Comparison of ENCODE assay signal across 16 cellular contexts in genomic region chr5:119387900-119388618, GRCh38. TPM values are rescaled to one million over a fixed set of nuclear protein-coding genes. Genes with fewer than 3 reads are reported as not detected.
DNase-seq lines count a peak whose midpoint lies in the region; ATAC-seq and TF ChIP-seq lines count a peak whose summit lies in the region.
"Had no signal": no experiment of that assay in that cellular context is flagged by ENCODE, and none has a peak within 500 bp of the region (broad histone marks: within the 10 kb centered on the region; RNA-seq: fewer than 3 reads in every experiment).

No MANE protein-coding gene starts in this region.

- H3K79me2 ChIP-seq in GM23338 (replicated peaks; ENCODE audit: insufficient read depth), result no peaks in the 10 kb centered on the region; the same call in 1 of the 2 replicates

- H3K4me3 ChIP-seq in GM23338 (no peak overlapping the region), ascending aorta (no peak overlapping the region), HAP-1 (no peak overlapping the region), upper lobe of right lung (no peak overlapping the region)
- H3K4me3 ChIP-seq in naive thymus-derived CD4-positive, alpha-beta T cell (ENCODE audit: low read length), result no peak overlapping the region
- H3K4me3 ChIP-seq in effector memory CD4-positive, alpha-beta T cell (ENCODE audit: insufficient read depth, low read depth, low read length, poor library complexity, severe bottlenecking), result no peak overlapping the region
- H3K4me3 ChIP-seq: adrenal gland had no signal

- no peaks in the 10 kb centered on the region for H3K9me3 Mint-ChIP-seq in CD14-positive monocyte
- H3K9me3 Mint-ChIP-seq in GM23338, result no peaks in the 10 kb centered on the region
- H3K9me3 Mint-ChIP-seq in naive thymus-derived CD4-positive, alpha-beta T cell, result peaks cover 0 to 2% (median 0%) of the 10 kb centered on the region in 11 donors

- H3K27ac Mint-ChIP-seq in CD14-positive monocyte (peak overlapping the region in 5 of 7 donors; percentile 18 to 79 (median 50)), GM23338 (peak overlapping the region; percentile 57; the same call in 1 of the 2 replicates)
- H3K27ac Mint-ChIP-seq in naive thymus-derived CD4-positive, alpha-beta T cell, result peak overlapping the region; percentile 30 to 93 (median 75)

- no peak overlapping the region for H3K27ac ChIP-seq in GM23338 (ENCODE audit: low read depth)
- H3K27ac ChIP-seq in ascending aorta, result peak overlapping the region; percentile 20 to 58
- H3K27ac ChIP-seq in naive thymus-derived CD4-positive, alpha-beta T cell (ENCODE audit: low read depth, low read length), result peak overlapping the region; percentile 17
- H3K27ac ChIP-seq in effector memory CD4-positive, alpha-beta T cell (ENCODE audit: insufficient read depth, low read length, poor library complexity, severe bottlenecking), result no peak overlapping the region
- no peak overlapping the region for H3K27ac ChIP-seq in upper lobe of right lung
- H3K27ac ChIP-seq: adrenal gland had no signal

- H3K4me1 ChIP-seq in GM23338 (ENCODE audit: insufficient read depth) (peaks cover 20% of the 10 kb centered on the region), ascending aorta (peaks cover 6 to 24% of the 10 kb centered on the region in 2 donors), HAP-1 (peaks cover 14% of the 10 kb centered on the region), upper lobe of right lung (peaks cover 46% of the 10 kb centered on the region)
- peaks cover 37 to 40% of the 10 kb centered on the region in 2 donors for H3K4me1 ChIP-seq in naive thymus-derived CD4-positive, alpha-beta T cell (ENCODE audit: control insufficient read depth in 2 of 2, insufficient read depth in 2 of 2, low read length in 2 of 2)
- H3K4me1 ChIP-seq in effector memory CD4-positive, alpha-beta T cell (ENCODE audit: control insufficient read depth, insufficient read depth, low read length, poor library complexity, severe bottlenecking), result peaks cover 31% of the 10 kb centered on the region

- H4K20me1 ChIP-seq in GM23338 (replicated peaks; ENCODE audit: insufficient read depth), result no peaks in the 10 kb centered on the region

- no peaks in the 10 kb centered on the region; the same call in 1 of the 2 replicates for H3K9me2 ChIP-seq in GM23338 (ENCODE audit: insufficient read depth)

- H3K36me3 Mint-ChIP-seq in CD14-positive monocyte (peaks cover 17 to 31% of the 10 kb centered on the region in 2 donors), GM23338 (ENCODE audit: low read depth) (no peaks in the 10 kb centered on the region)
- H3K36me3 Mint-ChIP-seq in naive thymus-derived CD4-positive, alpha-beta T cell, result peaks cover 12 to 46% (median 28%) of the 10 kb centered on the region in 5 donors

- DNase-seq in CD14-positive monocyte (ENCODE audit: low spot score), result no peak
- no peak for DNase-seq in GM23338 (ENCODE audit: low spot score)
- DNase-seq in ascending aorta (ENCODE audit: low spot score in 2 of 2), result no peak
- no peak for DNase-seq in naive thymus-derived CD4-positive, alpha-beta T cell
- DNase-seq in HAP-1 (ENCODE audit: low spot score in 2 of 2), result no peak
- no peak for DNase-seq in effector memory CD4-positive, alpha-beta T cell
- DNase-seq in upper lobe of right lung, result no peak
- DNase-seq: activated CD4-positive, CD25-positive, alpha-beta regulatory T cell treated with anti-CD3 and anti-CD28 coated beads, Interleukin-2, amount 50 U/mL, for 72 hours; adrenal gland; dermis blood vessel endothelial cell; Kasumi-1; NCI-H2029 treated with DMSO at 0.1 percent for 48 hours; NK-92 treated with Interleukin-12 subunit alpha and Interleukin-12 subunit beta, amount 100 ng/mL, for 24 hours; stimulated activated CD4-positive, alpha-beta T cell treated with anti-CD3 and anti-CD28 coated beads, Interleukin-2, amount 100 ng/mL, for 48 hours; stimulated activated naive CD4-positive, alpha-beta T cell had no signal

- no peaks in the 10 kb centered on the region for H3F3A ChIP-seq in GM23338 (replicated peaks; ENCODE audit: low read depth)

- no peak for ATAC-seq in GM23338
- no peak for ATAC-seq in naive thymus-derived CD4-positive, alpha-beta T cell
- no peak for ATAC-seq in HG02588 (IDR thresholded peaks at IDR 0.05; ENCODE audit: unreplicated experiment)
- ATAC-seq in upper lobe of right lung, result no peak

- H3K4me3 Mint-ChIP-seq in CD14-positive monocyte (no peak overlapping the region), GM23338 (no peak overlapping the region)
- peak overlapping the region in 7 of 10 donors; percentile 1 to 49 (median 19) for H3K4me3 Mint-ChIP-seq in naive thymus-derived CD4-positive, alpha-beta T cell

- H3K36me3 ChIP-seq in GM23338 (ENCODE audit: insufficient read depth) (no peaks in the 10 kb centered on the region), ascending aorta (no peaks in the 10 kb centered on the region), HAP-1 (replicated peaks) (no peaks in the 10 kb centered on the region), upper lobe of right lung (no peaks in the 10 kb centered on the region)
- peaks cover 0 to 14% (median 2%) of the 10 kb centered on the region in 3 experiments for H3K36me3 ChIP-seq in naive thymus-derived CD4-positive, alpha-beta T cell (ENCODE audit: control insufficient read depth in 2 of 3, insufficient read depth in 3 of 3, low read length in 3 of 3)
- peaks cover 5% of the 10 kb centered on the region for H3K36me3 ChIP-seq in effector memory CD4-positive, alpha-beta T cell (ENCODE audit: control insufficient read depth, insufficient read depth, low read length)
- H3K36me3 ChIP-seq: adrenal gland had no signal

- CTCF ChIA-PET in naive thymus-derived CD4-positive, alpha-beta T cell (lab: Charles Lee), result interaction anchor here (0.7 kb wide), 1 partner anchor 24 kb away, joined by 3 read pairs; no protein-coding TSS in a partner anchor

- no peak for TF ChIP-seq CTCF in CD14-positive monocyte (IDR thresholded peaks at IDR 0.05)
- TF ChIP-seq CTCF in GM23338 (conservative IDR thresholded peaks at IDR 0.05; ENCODE audit: low read depth in 2 of 2), result no peak
- no peak for TF ChIP-seq CTCF in ascending aorta (IDR thresholded peaks at IDR 0.05)
- no peak for TF ChIP-seq CTCF in upper lobe of right lung (IDR thresholded peaks at IDR 0.05)

- H3K9me3 ChIP-seq in ascending aorta (no peaks in the 10 kb centered on the region), HAP-1 (no peaks in the 10 kb centered on the region), upper lobe of right lung (no peaks in the 10 kb centered on the region)
- no peaks in the 10 kb centered on the region for H3K9me3 ChIP-seq in naive thymus-derived CD4-positive, alpha-beta T cell (ENCODE audit: control insufficient read depth in 2 of 3, low read length in 3 of 3)
- no peaks in the 10 kb centered on the region for H3K9me3 ChIP-seq in effector memory CD4-positive, alpha-beta T cell (ENCODE audit: control insufficient read depth, low read length)
- H3K9me3 ChIP-seq: adrenal gland had no signal

- no peak overlapping the region for H3K4me2 ChIP-seq in GM23338

- H3K27me3 Mint-ChIP-seq in CD14-positive monocyte (ENCODE audit: low read depth in 3 of 3) (peaks cover 0 to 2% (median 0%) of the 10 kb centered on the region in 3 donors), GM23338 (ENCODE audit: insufficient read depth, low read depth, poor library complexity) (peaks cover 2% of the 10 kb centered on the region)
- no peaks in the 10 kb centered on the region for H3K27me3 Mint-ChIP-seq in naive thymus-derived CD4-positive, alpha-beta T cell

- intact Hi-C loops in CD14-positive monocyte (cut with micrococcal nuclease) (no loop called here), ascending aorta (cut with DNase I) (no loop called here), upper lobe of right lung (cut with DNase I) (no loop called here)
- intact Hi-C loops in naive thymus-derived CD4-positive, alpha-beta T cell (cut with micrococcal nuclease), result no loop called here

- POLR2A ChIA-PET in naive thymus-derived CD4-positive, alpha-beta T cell (lab: Charles Lee), result no interaction called here

- H2AFZ ChIP-seq in GM23338, result no peak overlapping the region

- H3K27me3 ChIP-seq in GM23338 (ENCODE audit: insufficient read depth) (no peaks in the 10 kb centered on the region), ascending aorta (no peaks in the 10 kb centered on the region), HAP-1 (ENCODE audit: low read depth) (no peaks in the 10 kb centered on the region), upper lobe of right lung (no peaks in the 10 kb centered on the region)
- no peaks in the 10 kb centered on the region for H3K27me3 ChIP-seq in naive thymus-derived CD4-positive, alpha-beta T cell (ENCODE audit: control insufficient read depth in 2 of 2, insufficient read depth in 2 of 2, low read length in 2 of 2)
- H3K27me3 ChIP-seq in effector memory CD4-positive, alpha-beta T cell (replicated peaks; ENCODE audit: control insufficient read depth, insufficient read depth, low read length, poor library complexity, severe bottlenecking), result no peaks in the 10 kb centered on the region
- H3K27me3 ChIP-seq: adrenal gland had no signal

- peaks cover 73% of the 10 kb centered on the region for H3K4me1 Mint-ChIP-seq in CD14-positive monocyte
- peaks cover 29% of the 10 kb centered on the region for H3K4me1 Mint-ChIP-seq in GM23338
- peaks cover 72 to 95% (median 88%) of the 10 kb centered on the region in 7 donors for H3K4me1 Mint-ChIP-seq in naive thymus-derived CD4-positive, alpha-beta T cell

- in situ Hi-C loops in HAP-1 (cut with MboI; ENCODE audit: low sequenced_read_pairs), result no loop called here

TF ChIP-seq in GM23338, 12 proteins besides CTCF, POLR2A, EP300 and RAD21:
- TF ChIP-seq NANOG (IDR thresholded peaks at IDR 0.05; ENCODE audit: borderline replicate concordance) (no peak), ETS1 (IDR thresholded peaks at IDR 0.05) (no peak), ZNF114 (CRISPR knock-in tag; IDR thresholded peaks at IDR 0.05) (no peak)

RNA-seq across cellular contexts. Expression of gene TNFAIP8, which starts 32.2 kb away (rescaled TPM):
- polyA plus RNA-seq in CD14-positive monocyte, result 10 to 100 TPM; 47.0 to 55.5 TPM
- 29.2 and 30.1 TPM in 2 replicates for total RNA-seq in GM23338 (2014; rRNA removed; shearing (Covaris generic))
- polyA plus RNA-seq in GM23338 (2016; fragmentation: Nextera tagmentation; extraction: Ambion mirVana), result 10.6 and 12.8 TPM in 2 replicates
- 3.5 TPM for total RNA-seq in ascending aorta
- 100 to 1,000 TPM; 102 to 162 (median 130) TPM for total RNA-seq in naive thymus-derived CD4-positive, alpha-beta T cell
- 100 to 1,000 TPM; 261 to 285 TPM for polyA plus RNA-seq in naive thymus-derived CD4-positive, alpha-beta T cell
- total RNA-seq in upper lobe of right lung, result 22.4 TPM

Comparison
In these comparisons a context has a peak if more than half of its experiments do, and no peak if none do; other contexts are left out.
1. H3K4me3 Mint-ChIP-seq: peak in naive thymus-derived CD4-positive, alpha-beta T cell (7 of 10); none in CD14-positive monocyte (0 of 2) and GM23338 (single experiment).
2. H3K27ac ChIP-seq: peak in ascending aorta (2 of 2) and naive thymus-derived CD4-positive, alpha-beta T cell (single experiment); none in GM23338 (single experiment), effector memory CD4-positive, alpha-beta T cell (single experiment) and upper lobe of right lung (single experiment).
3. Peak in every context shown above with its lines, with median percentiles within 50 percentile points of each other: H3K27ac Mint-ChIP-seq.